ENCODE assay signal across 17 cellular contexts in the genomic region with DNA sequence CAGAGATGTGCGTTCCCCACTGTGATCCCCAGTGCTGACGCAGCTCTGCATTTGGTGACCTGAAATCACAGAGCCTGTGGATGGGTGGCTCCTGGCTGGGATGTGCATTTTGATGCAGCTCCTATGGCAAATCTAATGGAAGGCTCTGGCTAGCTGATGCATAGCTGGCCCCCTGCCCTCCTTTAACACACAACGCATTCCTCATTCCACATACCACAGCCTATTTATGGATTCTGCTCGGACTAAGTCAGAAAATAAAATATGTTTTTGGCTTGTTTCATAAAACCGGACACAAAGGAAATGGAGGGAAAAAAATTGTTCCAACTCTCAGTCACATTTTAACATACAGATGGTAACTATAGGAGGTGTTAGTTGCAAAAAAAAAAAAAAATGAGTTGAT.
A peak's percentile ranks its signal among the peaks of the same experiment; 100 is the strongest.
DNase-seq lines count a peak whose midpoint lies in the region; ATAC-seq and TF ChIP-seq lines count a peak whose summit lies in the region.
"Had no signal": no experiment of that assay in that cellular context is flagged by ENCODE, and none has a peak within 500 bp of the region (broad histone marks: within the 10 kb centered on the region; RNA-seq: fewer than 3 reads in every experiment).

No MANE protein-coding gene starts in this region.

- no peaks in the 10 kb centered on the region for H3K27me3 Mint-ChIP-seq in MCF 10A (ENCODE audit: insufficient read depth, unreplicated experiment)
- peaks cover 4% of the 10 kb centered on the region for H3K27me3 Mint-ChIP-seq in endothelial cell (ENCODE audit: unreplicated experiment)
- H3K27me3 Mint-ChIP-seq in nephron progenitor cell (ENCODE audit: low read depth, poor library complexity), result no peaks in the 10 kb centered on the region
- H3K27me3 Mint-ChIP-seq: activated naive CD4-positive, alpha-beta T cell treated with anti-CD3 and anti-CD28 coated beads, Interleukin-2, amount 50 U/mL, for 24 hours; activated T-cell treated with anti-CD3 and anti-CD28 coated beads, Interleukin-2, amount 50 U/mL, for 24 hours had no signal

- BruUV-seq in mammary epithelial cell (replicated peaks; lab: Mats Ljungman, UMichigan) (no TSS peak), MCF 10A (replicated peaks; lab: Mats Ljungman, UMichigan) (no TSS peak)

- H3K36me3 ChIP-seq in mammary epithelial cell (ENCODE audit: insufficient read depth, low read length) (no peaks in the 10 kb centered on the region), esophagus squamous epithelium (no peaks in the 10 kb centered on the region)
- H3K36me3 ChIP-seq: ovary, upper lobe of left lung had no signal

- dilution Hi-C loops in mammary epithelial cell (cut with HindIII; ENCODE audit: low sequenced_read_pairs), result no loop called here

- TF ChIP-seq POLR2A in esophagus squamous epithelium (IDR thresholded peaks at IDR 0.05), result no peak

- H3K9me3 Mint-ChIP-seq in MCF 10A (ENCODE audit: unreplicated experiment) (no peaks in the 10 kb centered on the region), endothelial cell (ENCODE audit: unreplicated experiment) (peaks cover 3% of the 10 kb centered on the region), nephron progenitor cell (peaks cover 17% of the 10 kb centered on the region)

- TF ChIP-seq CTCF in mammary epithelial cell (conservative IDR thresholded peaks at IDR 0.05 in 1 of 2, IDR thresholded peaks at IDR 0.05 in 1 of 2; ENCODE audit: extremely low read depth in 1 of 2, insufficient read depth in 1 of 2, low read depth in 1 of 2, low read length in 2 of 2), result no peak
- no peak for TF ChIP-seq CTCF in MCF 10A (IDR thresholded peaks at IDR 0.05; ENCODE audit: unreplicated experiment)
- no peak for TF ChIP-seq CTCF in endothelial cell (IDR thresholded peaks at IDR 0.05; ENCODE audit: unreplicated experiment)
- TF ChIP-seq CTCF in nephron progenitor cell (IDR thresholded peaks at IDR 0.05), result no peak
- TF ChIP-seq CTCF in esophagus squamous epithelium (IDR thresholded peaks at IDR 0.05), result no peak

- H4K20me1 ChIP-seq in mammary epithelial cell (ENCODE audit: insufficient read depth, low read length), result no peaks in the 10 kb centered on the region

- no peaks in the 10 kb centered on the region for H3K79me2 ChIP-seq in mammary epithelial cell (ENCODE audit: insufficient read depth, low read length)

- H3K4me2 ChIP-seq in mammary epithelial cell (ENCODE audit: insufficient read depth, low read depth, low read length), result no peak overlapping the region

- H3K36me3 Mint-ChIP-seq in MCF 10A (ENCODE audit: insufficient read depth, unreplicated experiment) (no peaks in the 10 kb centered on the region), endothelial cell (ENCODE audit: low read depth, unreplicated experiment) (peaks cover 3% of the 10 kb centered on the region), nephron progenitor cell (ENCODE audit: low read depth) (peaks cover 7% of the 10 kb centered on the region)
- H3K36me3 Mint-ChIP-seq: activated naive CD4-positive, alpha-beta T cell treated with anti-CD3 and anti-CD28 coated beads, Interleukin-2, amount 50 U/mL, for 24 hours had no signal

- H3K27ac Mint-ChIP-seq in MCF 10A (ENCODE audit: low read depth, unreplicated experiment), result no peak overlapping the region
- peak overlapping the region; percentile 65 for H3K27ac Mint-ChIP-seq in endothelial cell (ENCODE audit: unreplicated experiment)
- peak overlapping the region; percentile 26 for H3K27ac Mint-ChIP-seq in nephron progenitor cell
- H3K27ac Mint-ChIP-seq: activated naive CD4-positive, alpha-beta T cell treated with anti-CD3 and anti-CD28 coated beads, Interleukin-2, amount 50 U/mL, for 24 hours; activated T-cell treated with anti-CD3 and anti-CD28 coated beads, Interleukin-2, amount 50 U/mL, for 24 hours had no signal

- H3K9ac ChIP-seq in mammary epithelial cell (ENCODE audit: insufficient read depth, low read length), result no peak overlapping the region

- intact Hi-C loops in mammary epithelial cell (cut with micrococcal nuclease) (no loop called here), MCF 10A (cut with micrococcal nuclease) (no loop called here), sciatic nerve (cut with DNase I) (no loop called here), esophagus squamous epithelium (cut with DNase I) (no loop called here)

- 55% methylated on average over 5 of the region's 5 CpGs for WGBS in mammary epithelial cell (ENCODE audit: low coverage, missing lambda C conversion rate)
- 56 to 71% methylated on average over 5 of the region's 5 CpGs for WGBS in esophagus squamous epithelium, 2 donors

- H3K4me1 ChIP-seq in mammary epithelial cell (ENCODE audit: insufficient read depth, low read length) (no peaks in the 10 kb centered on the region), esophagus squamous epithelium (no peaks in the 10 kb centered on the region)
- H3K4me1 ChIP-seq: upper lobe of left lung had no signal

- H3K4me3 Mint-ChIP-seq in MCF 10A (ENCODE audit: unreplicated experiment) (no peak overlapping the region), endothelial cell (ENCODE audit: unreplicated experiment) (peak overlapping the region; percentile 56), nephron progenitor cell (no peak overlapping the region)
- H3K4me3 Mint-ChIP-seq: activated naive CD4-positive, alpha-beta T cell treated with anti-CD3 and anti-CD28 coated beads, Interleukin-2, amount 50 U/mL, for 24 hours; activated T-cell treated with anti-CD3 and anti-CD28 coated beads, Interleukin-2, amount 50 U/mL, for 24 hours had no signal

- H3K27me3 ChIP-seq in mammary epithelial cell (ENCODE audit: insufficient read depth, low read length) (no peaks in the 10 kb centered on the region), esophagus squamous epithelium (no peaks in the 10 kb centered on the region)
- H3K27me3 ChIP-seq: ovary, upper lobe of left lung had no signal

- CTCF ChIA-PET in mammary epithelial cell (lab: Charles Lee; ENCODE audit: low non-redundant PET), result no interaction called here
- CTCF ChIA-PET in MCF 10A (lab: Yijun Ruan, JAX), result no interaction called here

- no peaks in the 10 kb centered on the region for H3K9me3 ChIP-seq in mammary epithelial cell (replicated peaks; ENCODE audit: insufficient read depth, low read length)
- peaks cover 0 to under 1% (median 0%) of the 10 kb centered on the region in 3 donors for H3K9me3 ChIP-seq in esophagus squamous epithelium
- H3K9me3 ChIP-seq: ovary had no signal

- no peaks in the 10 kb centered on the region for H3K4me1 Mint-ChIP-seq in MCF 10A (ENCODE audit: insufficient read depth, unreplicated experiment)
- peaks cover 24% of the 10 kb centered on the region for H3K4me1 Mint-ChIP-seq in endothelial cell (ENCODE audit: unreplicated experiment)
- peaks cover 34% of the 10 kb centered on the region for H3K4me1 Mint-ChIP-seq in nephron progenitor cell
- H3K4me1 Mint-ChIP-seq: activated naive CD4-positive, alpha-beta T cell treated with anti-CD3 and anti-CD28 coated beads, Interleukin-2, amount 50 U/mL, for 24 hours had no signal

- no peak overlapping the region for H3K27ac ChIP-seq in mammary epithelial cell (ENCODE audit: insufficient read depth, low read depth, low read length)
- H3K27ac ChIP-seq in esophagus squamous epithelium, result no peak overlapping the region
- H3K27ac ChIP-seq: ovary, upper lobe of left lung had no signal

- ATAC-seq in sciatic nerve (no peak), GM19455 (IDR thresholded peaks at IDR 0.05; ENCODE audit: unreplicated experiment) (no peak)

- in situ Hi-C loops in mammary epithelial cell (cut with MboI; ENCODE audit: low sequenced_read_pairs in 2 of 2), result no loop called here

- H3K4me3 ChIP-seq in mammary epithelial cell (replicated peaks in 1 of 3; ENCODE audit: insufficient read depth in 1 of 3, low read depth in 2 of 3, low read length in 3 of 3) (no peak overlapping the region), esophagus squamous epithelium (no peak overlapping the region)
- H3K4me3 ChIP-seq: ovary, upper lobe of left lung had no signal

- DNase-seq in mammary epithelial cell (no peak), MCF 10A (ENCODE audit: unreplicated experiment) (no peak), endothelial cell (ENCODE audit: low spot score) (no peak), nephron progenitor cell (no peak), Ammon's horn (ENCODE audit: low spot score) (no peak), sciatic nerve (ENCODE audit: low spot score) (no peak), esophagus squamous epithelium (lab: John Stamatoyannopoulos, UW) (no peak)
- DNase-seq: activated CD4-positive, alpha-beta T cell treated with anti-CD3 and anti-CD28 coated beads, Interleukin-2, amount 50 U/mL, for 4 hours; activated T-cell treated with anti-CD3 and anti-CD28 coated beads, Interleukin-2, amount 50 U/mL, for 24 hours; MV-4-11; NCI-H2029 treated with DMSO at 0.1 percent for 48 hours; ovary; SIG-M5; stimulated activated naive CD4-positive, alpha-beta T cell treated with Interleukin-2 at 50 U/mL for 16 hours; upper lobe of left lung had no signal

- H2AFZ ChIP-seq in mammary epithelial cell (ENCODE audit: low read depth, low read length), result peak overlapping the region; percentile 87

- POLR2A ChIA-PET in MCF 10A (lab: Yijun Ruan, JAX), result interaction anchor here (0.6 kb wide), 1 partner anchor 37 kb away, joined by 3 read pairs; no protein-coding TSS in a partner anchor
